8 cellular contexts compared by ENCODE assay signal in genomic region chrX:9340619-9341304, GRCh38.
A peak's percentile ranks its signal among the peaks of the same experiment; 100 is the strongest.
DNase-seq lines count a peak whose midpoint lies in the region; ATAC-seq and TF ChIP-seq lines count a peak whose summit lies in the region.

No MANE protein-coding gene starts in this region.

- H3K36me3 Mint-ChIP-seq in endodermal cell (ENCODE audit: low read depth): no peaks in the 10 kb centered on the region
- no peaks in the 10 kb centered on the region for H3K36me3 Mint-ChIP-seq in neural crest cell (ENCODE audit: low read depth)

- H3K27ac Mint-ChIP-seq in endodermal cell: no peak overlapping the region
- no peak overlapping the region for H3K27ac Mint-ChIP-seq in neural crest cell (ENCODE audit: unreplicated experiment)

- H3K27me3 Mint-ChIP-seq in endodermal cell (ENCODE audit: insufficient read depth): peaks cover 4% of the 10 kb centered on the region
- H3K27me3 Mint-ChIP-seq in neural crest cell (ENCODE audit: low read depth): no peaks in the 10 kb centered on the region

- WGBS in endodermal cell (ENCODE audit: insufficient coverage in 1 of 2, insufficient read length in 1 of 2), 2 experiments: 53 to 58% methylated on average over 5 to 15 of the region's 15 CpGs

- H3K27me3 ChIP-seq in endodermal cell (ENCODE audit: control insufficient read depth, insufficient read depth, low read length, poor library complexity, severe bottlenecking): no peaks in the 10 kb centered on the region

- no peak overlapping the region for H3K27ac ChIP-seq in endodermal cell (ENCODE audit: low read depth, low read length)

- no peaks in the 10 kb centered on the region for H3K9me3 ChIP-seq in endodermal cell (ENCODE audit: control insufficient read depth, low read length)

- peaks cover 16% of the 10 kb centered on the region for H3K4me1 Mint-ChIP-seq in endodermal cell
- H3K4me1 Mint-ChIP-seq in neural crest cell: peaks cover 39% of the 10 kb centered on the region

- peak; percentile 24 for DNase-seq in AG08395 (ENCODE audit: low spot score)
- peak; percentile 54 for DNase-seq in T-helper 22 cell (ENCODE audit: low read depth)
- peak; percentile 64 for DNase-seq in endodermal cell
- no peak for DNase-seq in neural crest cell (ENCODE audit: low read depth, low spot score)
- no peak for DNase-seq in GM19238 (ENCODE audit: insufficient read length, low spot score)

- peaks cover 57% of the 10 kb centered on the region for H3K9me3 Mint-ChIP-seq in endodermal cell
- peaks cover 10% of the 10 kb centered on the region for H3K9me3 Mint-ChIP-seq in neural crest cell

- no peak overlapping the region for H3K4me3 ChIP-seq in endodermal cell (ENCODE audit: low read length)

- no peak for TF ChIP-seq CTCF in endodermal cell (conservative IDR thresholded peaks at IDR 0.05)
- TF ChIP-seq CTCF in neural crest cell (conservative IDR thresholded peaks at IDR 0.05): no peak

- ATAC-seq in GM18867 (IDR thresholded peaks at IDR 0.05; ENCODE audit: unreplicated experiment) (peak; percentile 46), HG03280 (IDR thresholded peaks at IDR 0.05; ENCODE audit: unreplicated experiment) (peak; percentile 40), GM19463 (IDR thresholded peaks at IDR 0.05; ENCODE audit: unreplicated experiment) (no peak)

- no peak overlapping the region for H3K9ac ChIP-seq in endodermal cell (ENCODE audit: extremely low read depth, low read length, poor library complexity, severe bottlenecking)

- H3K4me1 ChIP-seq in endodermal cell (ENCODE audit: control insufficient read depth, insufficient read depth, low read length): no peaks in the 10 kb centered on the region

- no peak overlapping the region for H3K4me3 Mint-ChIP-seq in endodermal cell
- H3K4me3 Mint-ChIP-seq in neural crest cell: peak overlapping the region; percentile 70

- H3K36me3 ChIP-seq in endodermal cell (ENCODE audit: control insufficient read depth, insufficient read depth, low read length): no peaks in the 10 kb centered on the region

Comparison
In these comparisons a context has a peak if more than half of its experiments do, and no peak if none do; other contexts are left out.
1. DNase-seq: peak in AG08395 (single experiment), T-helper 22 cell (single experiment) and endodermal cell (single experiment); none in neural crest cell (single experiment) and GM19238 (single experiment).